9 cellular contexts compared by ENCODE assay signal in genomic region chr3:115975353-115975752, GRCh38.
DNase-seq lines count a peak whose midpoint lies in the region; ATAC-seq and TF ChIP-seq lines count a peak whose summit lies in the region.
"Had no signal": no experiment of that assay in that cellular context is flagged by ENCODE, and none has a peak within 500 bp of the region (broad histone marks: within the 10 kb centered on the region; RNA-seq: fewer than 3 reads in every experiment).

No MANE protein-coding gene starts in this region.

- intact Hi-C loops in spleen (cut with DNase I; ENCODE audit: low total_unique reads): no loop called here
- intact Hi-C loops in cardiac septum (cut with DNase I): no loop called here

- no peak overlapping the region for H3K9ac ChIP-seq in skeletal muscle satellite cell (ENCODE audit: low read depth, low read length)

- peak overlapping the region; percentile 40 for H3K4me2 ChIP-seq in skeletal muscle satellite cell (ENCODE audit: low read length)

- H3K27me3 ChIP-seq in skeletal muscle satellite cell (ENCODE audit: control insufficient read depth, insufficient read depth, low read length) (no peaks in the 10 kb centered on the region), BE2C (no peaks in the 10 kb centered on the region), spleen (replicated peaks in 1 of 7) (no peaks in the 10 kb centered on the region)

- ATAC-seq in HG03432 (IDR thresholded peaks at IDR 0.05; ENCODE audit: unreplicated experiment): peak; percentile 85

- H3K9me3 ChIP-seq in skeletal muscle satellite cell (replicated peaks; ENCODE audit: low read length) (no peaks in the 10 kb centered on the region), BE2C (no peaks in the 10 kb centered on the region), spleen (no peaks in the 10 kb centered on the region)

- DNase-seq in NCI-H2107 treated with DMSO at 0.1 percent for 48 hours (lab: John Stamatoyannopoulos, UW; ENCODE audit: unreplicated experiment) (peak; percentile 57), NCI-H2107 (lab: John Stamatoyannopoulos, UW) (no peak), astrocyte of the hippocampus (ENCODE audit: low read depth, low spot score) (peak; percentile 80), BE2C (no peak), spleen (no peak), cardiac septum (ENCODE audit: low spot score) (no peak)
- DNase-seq: islet precursor cell had no signal

- H3K4me3 ChIP-seq in skeletal muscle satellite cell (ENCODE audit: low read length): no peak overlapping the region
- no peak overlapping the region for H3K4me3 ChIP-seq in BE2C (ENCODE audit: low read depth, low read length)
- no peak overlapping the region for H3K4me3 ChIP-seq in spleen

- no peak for TF ChIP-seq POLR2A in spleen (IDR thresholded peaks at IDR 0.05)

- WGBS in spleen, 5 donors: 69 to 90% (median 80%) methylated on average over 3 of the region's 3 CpGs

- no peak for TF ChIP-seq CTCF in BE2C (IDR thresholded peaks at IDR 0.05; ENCODE audit: low read depth, low read length)
- no peak for TF ChIP-seq CTCF in spleen (IDR thresholded peaks at IDR 0.05 in 8 of 11, conservative IDR thresholded peaks at IDR 0.05 in 3 of 11)

- H3K36me3 ChIP-seq in skeletal muscle satellite cell (ENCODE audit: insufficient read depth, low read length) (no peaks in the 10 kb centered on the region), BE2C (no peaks in the 10 kb centered on the region), spleen (no peaks in the 10 kb centered on the region)

- peaks cover 7% of the 10 kb centered on the region for H3K4me1 ChIP-seq in skeletal muscle satellite cell (ENCODE audit: control insufficient read depth, insufficient read depth, low read length)
- H3K4me1 ChIP-seq in BE2C: no peaks in the 10 kb centered on the region
- H3K4me1 ChIP-seq in spleen: no peaks in the 10 kb centered on the region

- H3K27ac ChIP-seq in spleen: no peak overlapping the region

Comparison
In these comparisons a context has a peak if more than half of its experiments do, and no peak if none do; other contexts are left out.
1. DNase-seq: peak in NCI-H2107 treated with DMSO at 0.1 percent for 48 hours (single experiment) and astrocyte of the hippocampus (single experiment); none in NCI-H2107 (single experiment), BE2C (single experiment), spleen (single experiment) and cardiac septum (single experiment).